In genomic region chr11:12160231-12160630, GRCh38 we compare ENCODE assay signal across 12 cellular contexts. TPM values are rescaled to one million over a fixed set of nuclear protein-coding genes. Genes with fewer than 3 reads are reported as not detected.
A peak's percentile ranks its signal among the peaks of the same experiment; 100 is the strongest.
DNase-seq lines count a peak whose midpoint lies in the region; ATAC-seq, FAIRE-seq and TF ChIP-seq lines count a peak whose summit lies in the region.
"Had no signal": no experiment of that assay in that cellular context is flagged by ENCODE, and none has a peak within 500 bp of the region (broad histone marks: within the 10 kb centered on the region; RNA-seq: fewer than 3 reads in every experiment).

No MANE protein-coding gene starts in this region.

- peaks cover 12% of the 10 kb centered on the region for H3K36me3 ChIP-seq in left ventricle myocardium inferior
- peaks cover 4 to 5% of the 10 kb centered on the region in 2 donors for H3K36me3 ChIP-seq in duodenal mucosa (ENCODE audit: control insufficient read depth in 1 of 2, insufficient read depth in 2 of 2, low read length in 2 of 2)
- no peaks in the 10 kb centered on the region for H3K36me3 ChIP-seq in ovary
- peaks cover 0 to 11% of the 10 kb centered on the region in 2 donors for H3K36me3 ChIP-seq in aorta (ENCODE audit: control insufficient read depth in 1 of 2, insufficient read depth in 2 of 2, low read length in 1 of 2)

- DNase-seq in left ventricle myocardium inferior: no peak
- DNase-seq in left ventricle myocardium superior: no peak
- DNase-seq in ovary: peak in 1 of 5 donors; percentile 10
- DNase-seq in aorta: no peak
- DNase-seq in H54 (ENCODE audit: insufficient read length, low spot score): no peak
- no peak for DNase-seq in iPS-NIHi11 (ENCODE audit: low spot score)
- no peak for DNase-seq in SW 1271 (lab: John Stamatoyannopoulos, UW)
- DNase-seq: activated CD4-positive, alpha-beta T cell treated with anti-CD3 and anti-CD28 coated beads for 1 hour; Kasumi-1; NCI-H2227 treated with DMSO at 0.1 percent for 48 hours; SHP77 treated with DMSO at 0.1 percent for 48 hours had no signal

- no peaks in the 10 kb centered on the region for H3K27me3 ChIP-seq in left ventricle myocardium inferior (ENCODE audit: low read depth)
- no peaks in the 10 kb centered on the region for H3K27me3 ChIP-seq in duodenal mucosa (ENCODE audit: control insufficient read depth in 1 of 2, insufficient read depth in 2 of 2, low read length in 2 of 2)
- no peaks in the 10 kb centered on the region for H3K27me3 ChIP-seq in ovary
- no peaks in the 10 kb centered on the region for H3K27me3 ChIP-seq in aorta (ENCODE audit: control insufficient read depth in 1 of 2, insufficient read depth in 2 of 2, low read length in 1 of 2)

- H3K9me3 ChIP-seq in left ventricle myocardium inferior (replicated peaks) (no peaks in the 10 kb centered on the region), duodenal mucosa (ENCODE audit: control insufficient read depth in 1 of 2, low read length in 2 of 2) (no peaks in the 10 kb centered on the region), ovary (no peaks in the 10 kb centered on the region), aorta (ENCODE audit: control insufficient read depth, low read length) (no peaks in the 10 kb centered on the region)

- ATAC-seq in left ventricle myocardium superior (no peak), aorta (ENCODE audit: low FRiP score) (no peak)

- 94 to 96% (median 95%) methylated on average over 6 of the region's 6 CpGs for WGBS in ovary, 3 donors
- WGBS in aorta, 2 donors: 59 to 66% methylated on average over 5 to 6 of the region's 6 CpGs

- H3K4me1 ChIP-seq in left ventricle myocardium inferior (peaks cover 92% of the 10 kb centered on the region), duodenal mucosa (ENCODE audit: control insufficient read depth in 1 of 2, insufficient read depth in 2 of 2, low read length in 2 of 2) (peaks cover 34 to 51% of the 10 kb centered on the region in 2 donors), ovary (ENCODE audit: insufficient read depth) (peaks cover 28% of the 10 kb centered on the region), aorta (ENCODE audit: control insufficient read depth in 1 of 2, insufficient read depth in 2 of 2, low read length in 2 of 2) (peaks cover 7 to 37% of the 10 kb centered on the region in 2 donors)

- H3K27ac ChIP-seq in left ventricle myocardium inferior (replicated peaks) (peak overlapping the region; percentile 93), duodenal mucosa (ENCODE audit: low read depth, low read length) (peak overlapping the region; percentile 43), ovary (peak overlapping the region; percentile 9 to 63), aorta (ENCODE audit: low read depth in 1 of 2, low read length in 2 of 2) (peak overlapping the region; percentile 83 to 84)

- TF ChIP-seq CTCF in left ventricle myocardium inferior (IDR thresholded peaks at IDR 0.05; ENCODE audit: borderline replicate concordance): no peak
- TF ChIP-seq CTCF in ovary (IDR thresholded peaks at IDR 0.05): no peak

- H3K9ac ChIP-seq in duodenal mucosa (ENCODE audit: low read depth in 1 of 2, low read length in 2 of 2): no peak overlapping the region

- TF ChIP-seq EP300 in ovary (IDR thresholded peaks at IDR 0.05): no peak

- H3K4me3 ChIP-seq in left ventricle myocardium inferior (no peak overlapping the region), duodenal mucosa (ENCODE audit: low read depth in 1 of 2, low read length in 2 of 2) (no peak overlapping the region), ovary (no peak overlapping the region), aorta (ENCODE audit: low read length in 2 of 2) (no peak overlapping the region)

- intact Hi-C loops in left ventricle myocardium inferior (cut with micrococcal nuclease): no loop called here
- intact Hi-C loops in left ventricle myocardium superior (cut with micrococcal nuclease): no loop called here
- intact Hi-C loops in ovary (cut with DNase I): no loop called here
- intact Hi-C loops in aorta (cut with DNase I): loop anchor here (5.0 kb wide), 4 partner anchors 42 to 122 kb away; partner anchors contain the start of gene MICAL2 (in 1 of the 2)

- TF ChIP-seq POLR2A in ovary (IDR thresholded peaks at IDR 0.05): no peak
- TF ChIP-seq POLR2A in H54 (IDR thresholded peaks at IDR 0.05; ENCODE audit: low read depth, low read length): no peak

- FAIRE-seq in H54 (lab: Jason Lieb, UNC): no peak

RNA-seq across cellular contexts. Expression of gene MICAL2, which starts 49.8 kb away (rescaled TPM):
- total RNA-seq in left ventricle myocardium inferior: 85.0 TPM
- total RNA-seq in left ventricle myocardium superior: 57.1 TPM
- total RNA-seq in ovary: 10 to 100 TPM; 11.0 to 68.5 (median 32.5) TPM
- 10 to 100 TPM; 10.7 to 73.6 TPM for polyA plus RNA-seq in ovary
- total RNA-seq in aorta: 100 to 1,000 TPM; 315 to 605 TPM
- 100 to 1,000 TPM in 1 of 2 donors, 10 to 100 TPM in 1; 87.7 to 245 TPM for polyA plus RNA-seq in aorta

Comparison
In these comparisons a context has a peak if more than half of its experiments do, and no peak if none do; other contexts are left out.
1. H3K27ac ChIP-seq: peak in every context shown above with its lines; median percentile 93 in left ventricle myocardium inferior; 84 in aorta; 43 in duodenal mucosa; 36 in ovary.
2. intact Hi-C loops: an anchor here in aorta (5.0 kb wide); none called in left ventricle myocardium inferior, left ventricle myocardium superior and ovary.